ENCODE assay signal across 1 cellular context in genomic region chr3:37899711-37900306, GRCh38.
TF ChIP-seq lines count a peak whose summit lies in the region.

No MANE protein-coding gene starts in this region.

TF ChIP-seq in K562, 482 proteins besides CTCF, POLR2A, EP300 and RAD21 (continued from another document):
- TF ChIP-seq MED1 (CRISPR knock-in tag; IDR thresholded peaks at IDR 0.05; ENCODE audit: borderline replicate concordance) (no peak), HNRNPL (IDR thresholded peaks at IDR 0.05; ENCODE audit: low read depth, low read length) (no peak), DIDO1 (tag; IDR thresholded peaks at IDR 0.05; ENCODE audit: low read depth) (no peak), KDM1A (IDR thresholded peaks at IDR 0.05) (peak in 1 of 2 experiments; percentile 25; a peak in 2 of 4 replicates), ETV6 (IDR thresholded peaks at IDR 0.05; ENCODE audit: borderline replicate concordance in 1 of 2, low read depth in 2 of 2, low read length in 1 of 2) (no peak), ETV6 (CRISPR knock-in tag; IDR thresholded peaks at IDR 0.05; ENCODE audit: borderline replicate concordance) (no peak), ZNF263 (CRISPR knock-in tag; IDR thresholded peaks at IDR 0.05; ENCODE audit: borderline replicate concordance) (no peak), ZNF561 (CRISPR knock-in tag; conservative IDR thresholded peaks at IDR 0.05) (no peak), ZBTB7A (IDR thresholded peaks at IDR 0.05; ENCODE audit: borderline replicate concordance, control insufficient read depth, low read depth, low read length) (no peak), HINFP (tag; conservative IDR thresholded peaks at IDR 0.05; ENCODE audit: low read depth) (no peak), SRSF9 (IDR thresholded peaks at IDR 0.05; ENCODE audit: borderline replicate concordance, low read depth, low read length) (no peak), ZNF512 (tag; IDR thresholded peaks at IDR 0.05) (no peak), FOXA3 (CRISPR knock-in tag; conservative IDR thresholded peaks at IDR 0.05 in 1 of 2, IDR thresholded peaks at IDR 0.05 in 1 of 2) (no peak), ARID2 (IDR thresholded peaks at IDR 0.05) (no peak), NFE2 (IDR thresholded peaks at IDR 0.05; ENCODE audit: low read depth) (no peak), EGR1 (conservative IDR thresholded peaks at IDR 0.05) (no peak), ATF1 (CRISPR knock-in tag; IDR thresholded peaks at IDR 0.05) (no peak), ATF1 (tag; IDR thresholded peaks at IDR 0.05) (peak; percentile 38; the same call in 1 of the 2 replicates), GTF2E2 (tag; IDR thresholded peaks at IDR 0.05) (no peak), ZEB2 (IDR thresholded peaks at IDR 0.05) (no peak), EHMT2 (IDR thresholded peaks at IDR 0.05) (peak; percentile 81), YY1 (IDR thresholded peaks at IDR 0.05; ENCODE audit: borderline replicate concordance in 1 of 3, control insufficient read depth in 1 of 3, extremely low read depth in 1 of 3, insufficient read depth in 3 of 3, insufficient read length in 1 of 3, insufficient replicate concordance in 2 of 3, low read depth in 1 of 3, low read length in 2 of 3) (no peak), USF1 (CRISPR knock-in tag; IDR thresholded peaks at IDR 0.05) (no peak), ZNF354B (CRISPR knock-in tag; IDR thresholded peaks at IDR 0.05) (no peak), NR1H2 (CRISPR knock-in tag; IDR thresholded peaks at IDR 0.05) (no peak), ZBTB34 (CRISPR knock-in tag; IDR thresholded peaks at IDR 0.05) (no peak), RBFOX2 (IDR thresholded peaks at IDR 0.05; ENCODE audit: low read depth, low read length) (no peak), CBX8 (IDR thresholded peaks at IDR 0.05; ENCODE audit: borderline replicate concordance, extremely low read depth, low read depth, low read length, poor library complexity, severe bottlenecking) (no peak), ZNF232 (CRISPR knock-in tag; IDR thresholded peaks at IDR 0.05) (no peak), BCL6 (CRISPR knock-in tag; IDR thresholded peaks at IDR 0.05) (no peak), POLR2AphosphoS2 (IDR thresholded peaks at IDR 0.05; ENCODE audit: low read length) (no peak), U2AF2 (optimal IDR thresholded peaks at IDR 0.05; ENCODE audit: low read depth, low read length) (no peak), ETV5 (CRISPR knock-in tag; IDR thresholded peaks at IDR 0.05; ENCODE audit: low read depth) (no peak; the same call in 1 of the 2 replicates), ZNF695 (CRISPR knock-in tag; IDR thresholded peaks at IDR 0.05) (no peak), CSDE1 (IDR thresholded peaks at IDR 0.05) (no peak), BACH1 (tag; IDR thresholded peaks at IDR 0.05) (no peak), HMG20A (CRISPR knock-in tag; conservative IDR thresholded peaks at IDR 0.05) (no peak), PHTF2 (CRISPR knock-in tag; IDR thresholded peaks at IDR 0.05) (no peak)
- TF ChIP-seq, protein P1, sequence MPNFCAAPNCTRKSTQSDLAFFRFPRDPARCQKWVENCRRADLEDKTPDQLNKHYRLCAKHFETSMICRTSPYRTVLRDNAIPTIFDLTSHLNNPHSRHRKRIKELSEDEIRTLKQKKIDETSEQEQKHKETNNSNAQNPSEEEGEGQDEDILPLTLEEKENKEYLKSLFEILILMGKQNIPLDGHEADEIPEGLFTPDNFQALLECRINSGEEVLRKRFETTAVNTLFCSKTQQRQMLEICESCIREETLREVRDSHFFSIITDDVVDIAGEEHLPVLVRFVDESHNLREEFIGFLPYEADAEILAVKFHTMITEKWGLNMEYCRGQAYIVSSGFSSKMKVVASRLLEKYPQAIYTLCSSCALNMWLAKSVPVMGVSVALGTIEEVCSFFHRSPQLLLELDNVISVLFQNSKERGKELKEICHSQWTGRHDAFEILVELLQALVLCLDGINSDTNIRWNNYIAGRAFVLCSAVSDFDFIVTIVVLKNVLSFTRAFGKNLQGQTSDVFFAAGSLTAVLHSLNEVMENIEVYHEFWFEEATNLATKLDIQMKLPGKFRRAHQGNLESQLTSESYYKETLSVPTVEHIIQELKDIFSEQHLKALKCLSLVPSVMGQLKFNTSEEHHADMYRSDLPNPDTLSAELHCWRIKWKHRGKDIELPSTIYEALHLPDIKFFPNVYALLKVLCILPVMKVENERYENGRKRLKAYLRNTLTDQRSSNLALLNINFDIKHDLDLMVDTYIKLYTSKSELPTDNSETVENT (CRISPR knock-in tag; IDR thresholded peaks at IDR 0.05), result no peak
- TF ChIP-seq, protein P2, sequence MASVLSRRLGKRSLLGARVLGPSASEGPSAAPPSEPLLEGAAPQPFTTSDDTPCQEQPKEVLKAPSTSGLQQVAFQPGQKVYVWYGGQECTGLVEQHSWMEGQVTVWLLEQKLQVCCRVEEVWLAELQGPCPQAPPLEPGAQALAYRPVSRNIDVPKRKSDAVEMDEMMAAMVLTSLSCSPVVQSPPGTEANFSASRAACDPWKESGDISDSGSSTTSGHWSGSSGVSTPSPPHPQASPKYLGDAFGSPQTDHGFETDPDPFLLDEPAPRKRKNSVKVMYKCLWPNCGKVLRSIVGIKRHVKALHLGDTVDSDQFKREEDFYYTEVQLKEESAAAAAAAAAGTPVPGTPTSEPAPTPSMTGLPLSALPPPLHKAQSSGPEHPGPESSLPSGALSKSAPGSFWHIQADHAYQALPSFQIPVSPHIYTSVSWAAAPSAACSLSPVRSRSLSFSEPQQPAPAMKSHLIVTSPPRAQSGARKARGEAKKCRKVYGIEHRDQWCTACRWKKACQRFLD (CRISPR knock-in tag; IDR thresholded peaks at IDR 0.05), result no peak
- TF ChIP-seq, protein P3, sequence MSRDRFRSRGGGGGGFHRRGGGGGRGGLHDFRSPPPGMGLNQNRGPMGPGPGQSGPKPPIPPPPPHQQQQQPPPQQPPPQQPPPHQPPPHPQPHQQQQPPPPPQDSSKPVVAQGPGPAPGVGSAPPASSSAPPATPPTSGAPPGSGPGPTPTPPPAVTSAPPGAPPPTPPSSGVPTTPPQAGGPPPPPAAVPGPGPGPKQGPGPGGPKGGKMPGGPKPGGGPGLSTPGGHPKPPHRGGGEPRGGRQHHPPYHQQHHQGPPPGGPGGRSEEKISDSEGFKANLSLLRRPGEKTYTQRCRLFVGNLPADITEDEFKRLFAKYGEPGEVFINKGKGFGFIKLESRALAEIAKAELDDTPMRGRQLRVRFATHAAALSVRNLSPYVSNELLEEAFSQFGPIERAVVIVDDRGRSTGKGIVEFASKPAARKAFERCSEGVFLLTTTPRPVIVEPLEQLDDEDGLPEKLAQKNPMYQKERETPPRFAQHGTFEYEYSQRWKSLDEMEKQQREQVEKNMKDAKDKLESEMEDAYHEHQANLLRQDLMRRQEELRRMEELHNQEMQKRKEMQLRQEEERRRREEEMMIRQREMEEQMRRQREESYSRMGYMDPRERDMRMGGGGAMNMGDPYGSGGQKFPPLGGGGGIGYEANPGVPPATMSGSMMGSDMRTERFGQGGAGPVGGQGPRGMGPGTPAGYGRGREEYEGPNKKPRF (IDR thresholded peaks at IDR 0.05; ENCODE audit: low read depth, low read length), result no peak
- TF ChIP-seq, protein P4, sequence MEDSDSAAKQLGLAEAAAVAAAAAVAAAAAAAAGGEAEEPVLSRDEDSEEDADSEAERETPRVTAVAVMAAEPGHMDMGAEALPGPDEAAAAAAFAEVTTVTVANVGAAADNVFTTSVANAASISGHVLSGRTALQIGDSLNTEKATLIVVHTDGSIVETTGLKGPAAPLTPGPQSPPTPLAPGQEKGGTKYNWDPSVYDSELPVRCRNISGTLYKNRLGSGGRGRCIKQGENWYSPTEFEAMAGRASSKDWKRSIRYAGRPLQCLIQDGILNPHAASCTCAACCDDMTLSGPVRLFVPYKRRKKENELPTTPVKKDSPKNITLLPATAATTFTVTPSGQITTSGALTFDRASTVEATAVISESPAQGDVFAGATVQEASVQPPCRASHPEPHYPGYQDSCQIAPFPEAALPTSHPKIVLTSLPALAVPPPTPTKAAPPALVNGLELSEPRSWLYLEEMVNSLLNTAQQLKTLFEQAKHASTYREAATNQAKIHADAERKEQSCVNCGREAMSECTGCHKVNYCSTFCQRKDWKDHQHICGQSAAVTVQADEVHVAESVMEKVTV (CRISPR knock-in tag; IDR thresholded peaks at IDR 0.05), result no peak
- TF ChIP-seq, protein P5, sequence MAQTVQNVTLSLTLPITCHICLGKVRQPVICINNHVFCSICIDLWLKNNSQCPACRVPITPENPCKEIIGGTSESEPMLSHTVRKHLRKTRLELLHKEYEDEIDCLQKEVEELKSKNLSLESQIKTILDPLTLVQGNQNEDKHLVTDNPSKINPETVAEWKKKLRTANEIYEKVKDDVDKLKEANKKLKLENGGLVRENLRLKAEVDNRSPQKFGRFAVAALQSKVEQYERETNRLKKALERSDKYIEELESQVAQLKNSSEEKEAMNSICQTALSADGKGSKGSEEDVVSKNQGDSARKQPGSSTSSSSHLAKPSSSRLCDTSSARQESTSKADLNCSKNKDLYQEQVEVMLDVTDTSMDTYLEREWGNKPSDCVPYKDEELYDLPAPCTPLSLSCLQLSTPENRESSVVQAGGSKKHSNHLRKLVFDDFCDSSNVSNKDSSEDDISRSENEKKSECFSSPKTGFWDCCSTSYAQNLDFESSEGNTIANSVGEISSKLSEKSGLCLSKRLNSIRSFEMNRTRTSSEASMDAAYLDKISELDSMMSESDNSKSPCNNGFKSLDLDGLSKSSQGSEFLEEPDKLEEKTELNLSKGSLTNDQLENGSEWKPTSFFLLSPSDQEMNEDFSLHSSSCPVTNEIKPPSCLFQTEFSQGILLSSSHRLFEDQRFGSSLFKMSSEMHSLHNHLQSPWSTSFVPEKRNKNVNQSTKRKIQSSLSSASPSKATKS (CRISPR knock-in tag; IDR thresholded peaks at IDR 0.05), result no peak
